9 cellular contexts compared by ENCODE assay signal in the genomic region with DNA sequence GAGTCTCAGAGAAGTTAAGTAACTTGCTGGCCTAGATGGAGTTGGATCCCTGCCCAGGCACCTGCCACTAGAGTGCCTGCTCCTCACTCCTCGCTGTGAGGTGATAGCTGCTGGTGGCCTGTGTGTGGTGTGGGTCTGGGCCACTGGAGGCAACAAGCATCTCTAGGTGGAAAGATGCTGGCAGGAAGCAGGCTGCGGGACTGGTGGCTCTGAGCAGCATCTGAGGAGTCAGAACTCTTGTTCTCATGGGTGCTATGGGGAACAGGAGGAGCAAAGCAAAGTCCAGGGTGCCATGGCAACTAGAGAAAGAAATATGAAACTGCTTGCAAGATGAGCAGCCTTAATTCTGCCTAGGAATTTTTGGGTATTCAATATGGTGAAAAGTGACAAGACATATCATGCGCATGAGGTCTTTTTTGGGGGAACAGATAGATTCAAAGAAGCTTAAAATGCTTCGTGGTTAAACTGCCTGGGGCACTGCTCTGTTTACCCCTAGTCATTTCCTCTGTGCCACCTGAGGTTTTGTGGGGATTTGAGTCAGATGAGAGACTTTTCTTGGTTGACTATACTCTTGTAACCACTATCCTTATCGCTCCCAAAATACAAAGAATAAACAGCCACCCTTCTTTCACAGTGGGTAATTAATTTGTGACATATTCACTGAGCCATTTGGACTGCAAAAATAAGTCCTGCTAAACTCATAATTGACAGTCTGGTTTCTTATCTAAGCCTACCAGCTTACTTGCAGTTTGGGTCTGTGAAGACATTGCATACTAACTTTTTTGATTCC. TPM values are rescaled to one million over a fixed set of nuclear protein-coding genes. Genes with fewer than 3 reads are reported as not detected.
A peak's percentile ranks its signal among the peaks of the same experiment; 100 is the strongest.
DNase-seq lines count a peak whose midpoint lies in the region; ATAC-seq and TF ChIP-seq lines count a peak whose summit lies in the region.
"Had no signal": no experiment of that assay in that cellular context is flagged by ENCODE, and none has a peak within 500 bp of the region (broad histone marks: within the 10 kb centered on the region; RNA-seq: fewer than 3 reads in every experiment).

No MANE protein-coding gene starts in this region.

- no peak overlapping the region for H2BK5ac ChIP-seq in mesenchymal stem cell (ENCODE audit: low read depth, low read length, poor library complexity, severe bottlenecking)

- H3K27ac ChIP-seq in mesenchymal stem cell (ENCODE audit: low read length, poor library complexity, severe bottlenecking): no peak overlapping the region
- no peak overlapping the region for H3K27ac ChIP-seq in coronary artery

- H3K4me3 ChIP-seq in Jurkat, Clone E6-1 (ENCODE audit: low read length): peak overlapping the region; percentile 43
- no peak overlapping the region for H3K4me3 ChIP-seq in mesenchymal stem cell (ENCODE audit: insufficient read depth in 1 of 2, low read depth in 1 of 2, low read length in 2 of 2)
- H3K4me3 ChIP-seq in coronary artery: no peak overlapping the region
- H3K4me3 ChIP-seq: dorsolateral prefrontal cortex had no signal

- 88% methylated on average over 5 of the region's 5 CpGs for WGBS in mesenchymal stem cell

- H2BK12ac ChIP-seq in mesenchymal stem cell (ENCODE audit: low read length in 2 of 2): no peak overlapping the region

- H3K9ac ChIP-seq in mesenchymal stem cell (ENCODE audit: low read length): no peak overlapping the region

- no peak overlapping the region for H2BK120ac ChIP-seq in mesenchymal stem cell (ENCODE audit: low read depth, low read length)

- H3K27me3 ChIP-seq in mesenchymal stem cell (ENCODE audit: control insufficient read depth in 1 of 2, insufficient read depth in 1 of 2, low read length in 2 of 2): peaks cover 0 to 11% of the 10 kb centered on the region in 2 experiments
- H3K27me3 ChIP-seq: dorsolateral prefrontal cortex had no signal

- H3K4me1 ChIP-seq in mesenchymal stem cell (ENCODE audit: control insufficient read depth, insufficient read depth, low read depth, low read length): peaks cover 2% of the 10 kb centered on the region

- no peak overlapping the region for H2AFZ ChIP-seq in mesenchymal stem cell (ENCODE audit: low read depth, low read length)

- no peaks in the 10 kb centered on the region for H3K9me3 ChIP-seq in mesenchymal stem cell (ENCODE audit: control insufficient read depth, low read length)

- TF ChIP-seq CTCF in coronary artery (IDR thresholded peaks at IDR 0.05): no peak

- no peak overlapping the region for H4K8ac ChIP-seq in mesenchymal stem cell (ENCODE audit: low read length)

- ATAC-seq in GM18867 (IDR thresholded peaks at IDR 0.05; ENCODE audit: unreplicated experiment) (peak; percentile 53), GM19467 (IDR thresholded peaks at IDR 0.05; ENCODE audit: unreplicated experiment) (no peak)

- no peak overlapping the region for H3K23ac ChIP-seq in mesenchymal stem cell (ENCODE audit: low read length in 2 of 2)

- no peak overlapping the region for H3K4me2 ChIP-seq in mesenchymal stem cell (ENCODE audit: low read length, poor library complexity, severe bottlenecking)

- H2BK15ac ChIP-seq in mesenchymal stem cell (ENCODE audit: low read depth, poor library complexity, severe bottlenecking): no peak overlapping the region

- no peak overlapping the region for H3K18ac ChIP-seq in mesenchymal stem cell (ENCODE audit: low read depth in 1 of 2, low read length in 2 of 2)

- no peak overlapping the region for H4K91ac ChIP-seq in mesenchymal stem cell (ENCODE audit: low read length)

- H3K36me3 ChIP-seq in mesenchymal stem cell (ENCODE audit: control insufficient read depth in 1 of 2, insufficient read depth in 2 of 2, low read depth in 1 of 2, low read length in 2 of 2): no peaks in the 10 kb centered on the region

- DNase-seq in Jurkat, Clone E6-1 (ENCODE audit: low read depth, low spot score): peak; percentile 99
- peak; percentile 61 for DNase-seq in activated CD8-positive, alpha-beta memory T cell treated with anti-CD3 and anti-CD28 coated beads for 24 hours
- DNase-seq in stimulated activated CD4-positive, alpha-beta T cell treated with anti-CD3 and anti-CD28 coated beads, Interleukin-15, amount 100 ng/mL, for 48 hours (ENCODE audit: low read depth in 2 of 2): peak; percentile 23 to 31
- DNase-seq in mesenchymal stem cell (no peak), coronary artery (ENCODE audit: low spot score) (no peak), NCI-H526 treated with DMSO at 0.1 percent for 48 hours (lab: John Stamatoyannopoulos, UW) (no peak)

- H3K4ac ChIP-seq in mesenchymal stem cell (ENCODE audit: low read depth in 1 of 2, low read length in 2 of 2): no peak overlapping the region

- H3K14ac ChIP-seq in mesenchymal stem cell (ENCODE audit: low read length in 2 of 2): no peak overlapping the region

- H2AK5ac ChIP-seq in mesenchymal stem cell (ENCODE audit: low read length, severe bottlenecking): no peak overlapping the region

- H3K79me1 ChIP-seq in mesenchymal stem cell (replicated peaks; ENCODE audit: low read length, poor library complexity, severe bottlenecking): no peaks in the 10 kb centered on the region

RNA-seq across cellular contexts. Expression of gene MED12L, which starts 50.3 kb away (rescaled TPM):
- polyA plus RNA-seq in Jurkat, Clone E6-1 (2012; ENCODE audit: insufficient read depth, insufficient read length): 11.9 TPM
- polyA plus RNA-seq in mesenchymal stem cell (2013, experiment 1 of 2): 0.61 TPM
- 0.34 TPM for polyA plus RNA-seq in mesenchymal stem cell (2013, experiment 2 of 2)

Comparison
In these comparisons a context has a peak if more than half of its experiments do, and no peak if none do; other contexts are left out.
1. DNase-seq: peak in Jurkat, Clone E6-1 (single experiment), activated CD8-positive, alpha-beta memory T cell treated with anti-CD3 and anti-CD28 coated beads for 24 hours (single experiment) and stimulated activated CD4-positive, alpha-beta T cell treated with anti-CD3 and anti-CD28 coated beads, Interleukin-15, amount 100 ng/mL, for 48 hours (2 of 2); none in mesenchymal stem cell (single experiment), coronary artery (single experiment) and NCI-H526 treated with DMSO at 0.1 percent for 48 hours (single experiment).